Comparison of ENCODE assay signal across 1 cellular context in the genomic region with DNA sequence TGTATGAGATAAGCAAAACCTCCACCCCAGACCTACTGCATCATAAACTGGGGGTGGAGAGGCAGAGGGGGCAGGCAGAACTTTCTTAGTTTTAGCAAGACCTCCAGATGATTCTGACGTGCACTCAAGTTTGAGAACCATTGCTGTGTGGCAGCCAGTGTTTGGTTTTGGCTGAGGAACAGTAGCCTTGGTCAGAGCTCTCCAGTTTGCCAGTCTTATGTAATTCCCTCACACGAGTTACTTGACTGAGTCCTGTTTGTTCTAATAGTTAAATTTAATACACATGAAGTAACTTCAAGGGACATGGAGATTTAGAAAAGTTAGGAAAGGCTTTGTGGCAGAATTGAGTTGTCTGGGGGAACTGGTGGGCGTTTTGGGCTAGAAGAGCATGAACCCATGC.
TF ChIP-seq lines count a peak whose summit lies in the region.

No MANE protein-coding gene starts in this region.

TF ChIP-seq in GM23338, 12 proteins besides CTCF, POLR2A, EP300 and RAD21 (continued from another document):
- TF ChIP-seq, protein P1, sequence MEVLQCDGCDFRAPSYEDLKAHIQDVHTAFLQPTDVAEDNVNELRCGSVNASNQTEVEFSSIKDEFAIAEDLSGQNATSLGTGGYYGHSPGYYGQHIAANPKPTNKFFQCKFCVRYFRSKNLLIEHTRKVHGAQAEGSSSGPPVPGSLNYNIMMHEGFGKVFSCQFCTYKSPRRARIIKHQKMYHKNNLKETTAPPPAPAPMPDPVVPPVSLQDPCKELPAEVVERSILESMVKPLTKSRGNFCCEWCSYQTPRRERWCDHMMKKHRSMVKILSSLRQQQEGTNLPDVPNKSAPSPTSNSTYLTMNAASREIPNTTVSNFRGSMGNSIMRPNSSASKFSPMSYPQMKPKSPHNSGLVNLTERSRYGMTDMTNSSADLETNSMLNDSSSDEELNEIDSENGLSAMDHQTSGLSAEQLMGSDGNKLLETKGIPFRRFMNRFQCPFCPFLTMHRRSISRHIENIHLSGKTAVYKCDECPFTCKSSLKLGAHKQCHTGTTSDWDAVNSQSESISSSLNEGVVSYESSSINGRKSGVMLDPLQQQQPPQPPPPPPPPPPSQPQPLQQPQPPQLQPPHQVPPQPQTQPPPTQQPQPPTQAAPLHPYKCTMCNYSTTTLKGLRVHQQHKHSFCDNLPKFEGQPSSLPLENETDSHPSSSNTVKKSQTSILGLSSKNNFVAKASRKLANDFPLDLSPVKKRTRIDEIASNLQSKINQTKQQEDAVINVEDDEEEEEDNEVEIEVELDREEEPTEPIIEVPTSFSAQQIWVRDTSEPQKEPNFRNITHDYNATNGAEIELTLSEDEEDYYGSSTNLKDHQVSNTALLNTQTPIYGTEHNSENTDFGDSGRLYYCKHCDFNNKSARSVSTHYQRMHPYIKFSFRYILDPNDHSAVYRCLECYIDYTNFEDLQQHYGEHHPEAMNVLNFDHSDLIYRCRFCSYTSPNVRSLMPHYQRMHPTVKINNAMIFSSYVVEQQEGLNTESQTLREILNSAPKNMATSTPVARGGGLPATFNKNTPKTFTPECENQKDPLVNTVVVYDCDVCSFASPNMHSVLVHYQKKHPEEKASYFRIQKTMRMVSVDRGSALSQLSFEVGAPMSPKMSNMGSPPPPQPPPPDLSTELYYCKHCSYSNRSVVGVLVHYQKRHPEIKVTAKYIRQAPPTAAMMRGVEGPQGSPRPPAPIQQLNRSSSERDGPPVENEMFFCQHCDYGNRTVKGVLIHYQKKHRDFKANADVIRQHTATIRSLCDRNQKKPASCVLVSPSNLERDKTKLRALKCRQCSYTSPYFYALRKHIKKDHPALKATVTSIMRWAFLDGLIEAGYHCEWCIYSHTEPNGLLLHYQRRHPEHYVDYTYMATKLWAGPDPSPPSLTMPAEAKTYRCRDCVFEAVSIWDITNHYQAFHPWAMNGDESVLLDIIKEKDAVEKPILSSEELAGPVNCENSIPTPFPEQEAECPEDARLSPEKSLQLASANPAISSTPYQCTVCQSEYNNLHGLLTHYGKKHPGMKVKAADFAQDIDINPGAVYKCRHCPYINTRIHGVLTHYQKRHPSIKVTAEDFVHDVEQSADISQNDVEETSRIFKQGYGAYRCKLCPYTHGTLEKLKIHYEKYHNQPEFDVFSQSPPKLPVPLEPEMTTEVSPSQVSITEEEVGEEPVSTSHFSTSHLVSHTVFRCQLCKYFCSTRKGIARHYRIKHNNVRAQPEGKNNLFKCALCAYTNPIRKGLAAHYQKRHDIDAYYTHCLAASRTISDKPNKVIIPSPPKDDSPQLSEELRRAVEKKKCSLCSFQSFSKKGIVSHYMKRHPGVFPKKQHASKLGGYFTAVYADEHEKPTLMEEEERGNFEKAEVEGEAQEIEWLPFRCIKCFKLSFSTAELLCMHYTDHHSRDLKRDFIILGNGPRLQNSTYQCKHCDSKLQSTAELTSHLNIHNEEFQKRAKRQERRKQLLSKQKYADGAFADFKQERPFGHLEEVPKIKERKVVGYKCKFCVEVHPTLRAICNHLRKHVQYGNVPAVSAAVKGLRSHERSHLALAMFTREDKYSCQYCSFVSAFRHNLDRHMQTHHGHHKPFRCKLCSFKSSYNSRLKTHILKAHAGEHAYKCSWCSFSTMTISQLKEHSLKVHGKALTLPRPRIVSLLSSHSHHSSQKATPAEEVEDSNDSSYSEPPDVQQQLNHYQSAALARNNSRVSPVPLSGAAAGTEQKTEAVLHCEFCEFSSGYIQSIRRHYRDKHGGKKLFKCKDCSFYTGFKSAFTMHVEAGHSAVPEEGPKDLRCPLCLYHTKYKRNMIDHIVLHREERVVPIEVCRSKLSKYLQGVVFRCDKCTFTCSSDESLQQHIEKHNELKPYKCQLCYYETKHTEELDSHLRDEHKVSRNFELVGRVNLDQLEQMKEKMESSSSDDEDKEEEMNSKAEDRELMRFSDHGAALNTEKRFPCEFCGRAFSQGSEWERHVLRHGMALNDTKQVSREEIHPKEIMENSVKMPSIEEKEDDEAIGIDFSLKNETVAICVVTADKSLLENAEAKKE (CRISPR knock-in tag; IDR thresholded peaks at IDR 0.05) = no peak
- no peak for TF ChIP-seq EZH2phosphoT487 (IDR thresholded peaks at IDR 0.05; ENCODE audit: unreplicated experiment)
- TF ChIP-seq, protein P2, sequence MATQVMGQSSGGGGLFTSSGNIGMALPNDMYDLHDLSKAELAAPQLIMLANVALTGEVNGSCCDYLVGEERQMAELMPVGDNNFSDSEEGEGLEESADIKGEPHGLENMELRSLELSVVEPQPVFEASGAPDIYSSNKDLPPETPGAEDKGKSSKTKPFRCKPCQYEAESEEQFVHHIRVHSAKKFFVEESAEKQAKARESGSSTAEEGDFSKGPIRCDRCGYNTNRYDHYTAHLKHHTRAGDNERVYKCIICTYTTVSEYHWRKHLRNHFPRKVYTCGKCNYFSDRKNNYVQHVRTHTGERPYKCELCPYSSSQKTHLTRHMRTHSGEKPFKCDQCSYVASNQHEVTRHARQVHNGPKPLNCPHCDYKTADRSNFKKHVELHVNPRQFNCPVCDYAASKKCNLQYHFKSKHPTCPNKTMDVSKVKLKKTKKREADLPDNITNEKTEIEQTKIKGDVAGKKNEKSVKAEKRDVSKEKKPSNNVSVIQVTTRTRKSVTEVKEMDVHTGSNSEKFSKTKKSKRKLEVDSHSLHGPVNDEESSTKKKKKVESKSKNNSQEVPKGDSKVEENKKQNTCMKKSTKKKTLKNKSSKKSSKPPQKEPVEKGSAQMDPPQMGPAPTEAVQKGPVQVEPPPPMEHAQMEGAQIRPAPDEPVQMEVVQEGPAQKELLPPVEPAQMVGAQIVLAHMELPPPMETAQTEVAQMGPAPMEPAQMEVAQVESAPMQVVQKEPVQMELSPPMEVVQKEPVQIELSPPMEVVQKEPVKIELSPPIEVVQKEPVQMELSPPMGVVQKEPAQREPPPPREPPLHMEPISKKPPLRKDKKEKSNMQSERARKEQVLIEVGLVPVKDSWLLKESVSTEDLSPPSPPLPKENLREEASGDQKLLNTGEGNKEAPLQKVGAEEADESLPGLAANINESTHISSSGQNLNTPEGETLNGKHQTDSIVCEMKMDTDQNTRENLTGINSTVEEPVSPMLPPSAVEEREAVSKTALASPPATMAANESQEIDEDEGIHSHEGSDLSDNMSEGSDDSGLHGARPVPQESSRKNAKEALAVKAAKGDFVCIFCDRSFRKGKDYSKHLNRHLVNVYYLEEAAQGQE (IDR thresholded peaks at IDR 0.05; ENCODE audit: unreplicated experiment) = no peak
- TF ChIP-seq, protein P3, sequence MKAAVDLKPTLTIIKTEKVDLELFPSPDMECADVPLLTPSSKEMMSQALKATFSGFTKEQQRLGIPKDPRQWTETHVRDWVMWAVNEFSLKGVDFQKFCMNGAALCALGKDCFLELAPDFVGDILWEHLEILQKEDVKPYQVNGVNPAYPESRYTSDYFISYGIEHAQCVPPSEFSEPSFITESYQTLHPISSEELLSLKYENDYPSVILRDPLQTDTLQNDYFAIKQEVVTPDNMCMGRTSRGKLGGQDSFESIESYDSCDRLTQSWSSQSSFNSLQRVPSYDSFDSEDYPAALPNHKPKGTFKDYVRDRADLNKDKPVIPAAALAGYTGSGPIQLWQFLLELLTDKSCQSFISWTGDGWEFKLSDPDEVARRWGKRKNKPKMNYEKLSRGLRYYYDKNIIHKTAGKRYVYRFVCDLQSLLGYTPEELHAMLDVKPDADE (IDR thresholded peaks at IDR 0.05) = no peak
- no peak for TF ChIP-seq ZNF114 (CRISPR knock-in tag; IDR thresholded peaks at IDR 0.05)
TF ChIP-seq in GM23338: peak in this region for 0.
